In the genomic region with DNA sequence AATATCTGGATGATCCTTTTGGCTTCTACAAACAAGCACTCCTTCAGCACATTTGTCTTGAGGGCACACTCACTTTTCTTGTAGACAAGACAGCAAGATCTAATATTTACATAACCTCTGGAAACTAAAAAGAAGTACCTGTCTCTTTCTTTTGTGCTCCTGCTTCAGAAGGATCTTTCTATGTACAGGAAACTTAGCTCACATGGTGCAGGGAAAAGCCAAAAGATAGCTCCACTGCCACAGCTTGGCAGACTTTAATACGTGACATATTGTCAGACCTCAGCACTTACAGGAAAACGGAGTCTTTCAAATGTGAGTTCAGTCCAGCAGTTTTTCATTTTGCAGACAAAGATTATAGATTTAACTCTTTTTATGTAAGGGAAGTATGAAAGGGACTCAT, we compare ENCODE assay signal across 23 cellular contexts.
"Had no signal": no experiment of that assay in that cellular context is flagged by ENCODE, and none has a peak within 500 bp of the region (broad histone marks: within the 10 kb centered on the region; RNA-seq: fewer than 3 reads in every experiment).

No MANE protein-coding gene starts in this region.

- H3K4me1 Mint-ChIP-seq: natural killer cell, neural crest cell had no signal

- H3K27me3 ChIP-seq: heart right ventricle, right lobe of liver, spleen, stomach, transverse colon had no signal

- H3K27ac Mint-ChIP-seq: endodermal cell, natural killer cell, progenitor cell of endocrine pancreas had no signal

- FAIRE-seq: endothelial cell of umbilical vein, frontal cortex had no signal

- H3K9me3 Mint-ChIP-seq: endodermal cell, natural killer cell, neural crest cell had no signal

- H3K36me3 Mint-ChIP-seq: natural killer cell had no signal

- H3K36me3 ChIP-seq: heart right ventricle, right lobe of liver, spleen, stomach, thoracic aorta, transverse colon had no signal

- H3K27me3 Mint-ChIP-seq: progenitor cell of endocrine pancreas had no signal

- H3K9me3 ChIP-seq: heart right ventricle, right lobe of liver, spleen, stomach, thoracic aorta, transverse colon had no signal

- H3K4me1 ChIP-seq: heart right ventricle, right lobe of liver, stomach had no signal

- DNase-seq: effector CD4-positive, alpha-beta T cell; endodermal cell; heart right ventricle; hypothalamus; islet precursor cell; mammary epithelial cell; natural killer cell; right lobe of liver; spleen; stimulated activated CD4-positive, alpha-beta T cell treated with anti-CD3 and anti-CD28 coated beads, Interleukin-15, amount 100 ng/mL, for 24 hours; stimulated activated CD4-positive, alpha-beta T cell treated with anti-CD3 and anti-CD28 coated beads, Interleukin-1b, Interleukin-23, amount 100 ng/mL, for 48 hours; stimulated activated CD4-positive, alpha-beta T cell treated with anti-CD3 and anti-CD28 coated beads, Interleukin-4, amount 100 ng/mL, for 24 hours; stimulated activated naive CD4-positive, alpha-beta T cell; stomach; substantia nigra; transverse colon had no signal

- H3K4me3 ChIP-seq: coronary artery, heart right ventricle, right lobe of liver, spleen, stomach, thoracic aorta, transverse colon had no signal

- H3K27ac ChIP-seq: coronary artery, heart right ventricle, right lobe of liver, spleen, stomach, thoracic aorta, transverse colon had no signal

- ATAC-seq: heart right ventricle, left lobe of liver, natural killer cell had no signal

- H3K4me3 Mint-ChIP-seq: endodermal cell, natural killer cell, neural crest cell had no signal
